Comparison of ENCODE assay signal across 20 cellular contexts in genomic region chr22:31742682-31743081, GRCh38.
"Had no signal": no experiment of that assay in that cellular context is flagged by ENCODE, and none has a peak within 500 bp of the region (broad histone marks: within the 10 kb centered on the region; RNA-seq: fewer than 3 reads in every experiment).

No MANE protein-coding gene starts in this region.

- H3K9me3 ChIP-seq: ascending aorta, tibial artery, vagina had no signal

- H3K27ac ChIP-seq: ascending aorta, coronary artery, tibial artery, vagina had no signal

- H3K27me3 ChIP-seq: ascending aorta, tibial artery, vagina had no signal

- H3K4me3 ChIP-seq: ascending aorta, coronary artery, smooth muscle cell, tibial artery, vagina had no signal

- ATAC-seq: left cardiac atrium, sciatic nerve had no signal

- H3K36me3 ChIP-seq: vagina had no signal

- H3K9me3 Mint-ChIP-seq: nephron; stimulated activated effector memory CD8-positive, alpha-beta T cell treated with anti-CD3 and anti-CD28 coated beads, Interleukin-12 subunit alpha, Interleukin-12 subunit beta, amount 100 ng/mL, for 72 hours; T-helper 1 cell treated with Interleukin-12 subunit alpha and Interleukin-12 subunit beta and Interleukin-4 antibody, amounts not matched to agents 30 μg/mL and 1 μg/mL, for 36 hours had no signal

- DNase-seq: activated CD4-positive, alpha-beta T cell treated with anti-CD3 and anti-CD28 coated beads, Interleukin-2, amount 50 U/mL, for 48 hours; activated CD4-positive, CD25-positive, alpha-beta regulatory T cell treated with anti-CD3 and anti-CD28 coated beads, Interleukin-2, amount 50 U/mL, for 72 hours; activated gamma-delta T cell treated with Interleukin-2 at 50 U/mL for 16 hours; erythroblast; foreskin melanocyte; glutamatergic neuron; hippocampal formation; left cardiac atrium; nucleus accumbens; stimulated activated CD4-positive, alpha-beta T cell treated with anti-CD3 and anti-CD28 coated beads, Interleukin-4, amount 100 ng/mL, for 24 hours; substantia nigra; tibial artery had no signal

- H3K27ac Mint-ChIP-seq: nephron; T-helper 1 cell treated with Interleukin-12 subunit alpha and Interleukin-12 subunit beta and Interleukin-4 antibody, amounts not matched to agents 30 μg/mL and 1 μg/mL, for 36 hours had no signal

- H3K4me3 Mint-ChIP-seq: nephron; stimulated activated effector memory CD8-positive, alpha-beta T cell treated with anti-CD3 and anti-CD28 coated beads, Interleukin-12 subunit alpha, Interleukin-12 subunit beta, amount 100 ng/mL, for 72 hours; T-helper 1 cell treated with Interleukin-12 subunit alpha and Interleukin-12 subunit beta and Interleukin-4 antibody, amounts not matched to agents 30 μg/mL and 1 μg/mL, for 36 hours had no signal
